1 cellular context compared by ENCODE assay signal in the genomic region with DNA sequence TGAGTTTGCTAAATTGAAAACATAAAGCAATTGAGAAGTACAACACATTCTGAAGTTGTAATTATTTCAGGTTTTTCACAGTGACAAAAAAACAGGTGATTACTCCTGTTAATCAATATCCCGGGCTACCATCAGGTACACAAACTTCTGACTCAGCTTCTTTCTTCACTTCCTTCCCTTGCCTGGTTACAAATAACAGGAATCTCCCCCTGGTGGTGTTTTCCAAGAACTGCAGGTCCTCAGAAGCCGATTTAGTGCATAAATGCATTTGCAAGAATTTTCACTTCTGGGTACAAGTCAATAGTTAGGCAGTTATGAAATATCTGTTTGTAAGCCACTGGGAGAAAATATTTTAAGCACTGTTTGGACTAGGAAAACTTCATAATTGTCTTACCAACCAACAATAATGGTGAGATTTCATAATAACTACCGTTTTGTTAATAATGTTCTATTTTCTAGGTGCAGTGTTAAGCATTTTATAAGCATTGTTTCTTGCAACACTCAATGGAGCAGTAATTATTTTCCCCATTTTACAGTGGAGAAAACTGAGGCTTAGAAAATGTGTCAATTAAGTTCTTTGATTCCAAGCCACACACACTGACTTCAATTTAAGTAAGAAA.
TF ChIP-seq lines count a peak whose summit lies in the region.

No MANE protein-coding gene starts in this region.

TF ChIP-seq in IMR-90, 13 proteins besides CTCF, POLR2A, EP300 and RAD21 (continued from another document):
- TF ChIP-seq, protein P1, sequence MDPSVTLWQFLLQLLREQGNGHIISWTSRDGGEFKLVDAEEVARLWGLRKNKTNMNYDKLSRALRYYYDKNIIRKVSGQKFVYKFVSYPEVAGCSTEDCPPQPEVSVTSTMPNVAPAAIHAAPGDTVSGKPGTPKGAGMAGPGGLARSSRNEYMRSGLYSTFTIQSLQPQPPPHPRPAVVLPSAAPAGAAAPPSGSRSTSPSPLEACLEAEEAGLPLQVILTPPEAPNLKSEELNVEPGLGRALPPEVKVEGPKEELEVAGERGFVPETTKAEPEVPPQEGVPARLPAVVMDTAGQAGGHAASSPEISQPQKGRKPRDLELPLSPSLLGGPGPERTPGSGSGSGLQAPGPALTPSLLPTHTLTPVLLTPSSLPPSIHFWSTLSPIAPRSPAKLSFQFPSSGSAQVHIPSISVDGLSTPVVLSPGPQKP (IDR thresholded peaks at IDR 0.05; ENCODE audit: borderline replicate concordance, low read depth, low read length): no peak
- TF ChIP-seq CEBPB (IDR thresholded peaks at IDR 0.05; ENCODE audit: low read depth, low read length): peak; percentile 46; the same call in 1 of the 2 replicates
- TF ChIP-seq SMC3 (IDR thresholded peaks at IDR 0.05; ENCODE audit: low read depth, low read length): peak; percentile 99
- peak; percentile 91 for TF ChIP-seq MAFK (IDR thresholded peaks at IDR 0.05; ENCODE audit: low read depth, low read length)
- TF ChIP-seq NFE2L2 (IDR thresholded peaks at IDR 0.05; ENCODE audit: low read depth, low read length): 0 out of 2 replicates have a peak, but pooled peaks have one; percentile 30
